ENCODE assay signal across 28 cellular contexts in the genomic region with DNA sequence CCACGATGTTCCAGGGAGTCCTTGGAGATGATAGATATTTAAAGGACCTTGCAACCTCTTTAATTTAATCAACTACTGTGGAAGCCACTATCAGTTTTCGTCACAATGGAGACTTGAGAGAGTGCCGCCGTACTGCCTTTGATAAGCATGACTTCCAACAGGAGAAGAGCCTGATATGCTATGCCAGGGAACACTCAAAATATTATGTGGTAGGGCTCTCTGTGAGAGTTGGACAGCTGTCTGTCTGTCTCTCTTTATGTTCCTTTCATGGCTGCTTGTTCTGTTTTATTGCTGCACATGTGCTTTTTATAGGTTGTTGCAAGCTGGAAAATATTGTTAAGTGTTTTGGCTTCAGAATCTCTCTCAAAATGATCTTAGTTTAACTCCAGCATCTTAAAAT.
"Had no signal": no experiment of that assay in that cellular context is flagged by ENCODE, and none has a peak within 500 bp of the region (broad histone marks: within the 10 kb centered on the region; RNA-seq: fewer than 3 reads in every experiment).

No MANE protein-coding gene starts in this region.

- DNase-seq: activated CD4-positive, alpha-beta memory T cell treated with anti-CD3 and anti-CD28 coated beads, Interleukin-2, amount 10 ng/mL, durations not matched to agents 7 days and 5 days; activated CD4-positive, alpha-beta T cell treated with anti-CD3 and anti-CD28 coated beads for 1 hour; activated CD4-positive, alpha-beta T cell treated with anti-CD3 and anti-CD28 coated beads for 48 hours; activated CD4-positive, CD25-positive, alpha-beta regulatory T cell; activated CD8-positive, alpha-beta memory T cell treated with anti-CD3 and anti-CD28 coated beads for 24 hours; activated CD8-positive, alpha-beta memory T cell treated with anti-CD3 and anti-CD28 coated beads, Interleukin-2, amount 10 ng/mL, durations not matched to agents 7 days and 5 days; activated CD8-positive, alpha-beta memory T cell treated with anti-CD3 and anti-CD28 coated beads, Interleukin-2, amount 50 U/mL, for 48 hours; activated effector memory CD4-positive, alpha-beta T cell treated with Interleukin-2 at 50 U/mL for 16 hours; activated naive CD4-positive, alpha-beta T cell treated with anti-CD3 and anti-CD28 coated beads, Interleukin-2, amount 50 U/mL, for 16 hours; activated naive CD8-positive, alpha-beta T cell treated with anti-CD3 and anti-CD28 coated beads for 36 hours; activated T-cell treated with anti-CD3 and anti-CD28 coated beads, Interleukin-2, amount 50 U/mL, for 48 hours; amniotic stem cell; aorta; brain microvascular endothelial cell; NCI-H1092 treated with DMSO at 0.1 percent for 48 hours; NCI-H146; NCI-H187; NCI-H2081; NCI-H345; NCI-H524 treated with DMSO at 0.1 percent for 48 hours; SIG-M5; SW 1271; T-helper 1 cell; T-helper 2 cell; T-helper 9 cell; WERI-Rb-1 had no signal

- H3K4me2 ChIP-seq: KMS-11 had no signal

- ATAC-seq: activated CD8-positive, alpha-beta memory T cell treated with anti-CD3 and anti-CD28 coated beads, Interleukin-2, amount 10 ng/mL, durations not matched to agents 7 days and 5 days; Panc1 had no signal

- H3K9ac ChIP-seq: KMS-11 had no signal

- H3K27me3 ChIP-seq: brain microvascular endothelial cell had no signal

- H3K36me3 ChIP-seq: brain microvascular endothelial cell, WERI-Rb-1 had no signal

- H3K27ac ChIP-seq: brain microvascular endothelial cell, KMS-11, WERI-Rb-1 had no signal
